ENCODE assay signal across 9 cellular contexts in genomic region chr7:471866-472639, GRCh38. TPM values are rescaled to one million over a fixed set of nuclear protein-coding genes. Genes with fewer than 3 reads are reported as not detected.
DNase-seq lines count a peak whose midpoint lies in the region; ATAC-seq, FAIRE-seq and TF ChIP-seq lines count a peak whose summit lies in the region.
"Had no signal": no experiment of that assay in that cellular context is flagged by ENCODE, and none has a peak within 500 bp of the region (broad histone marks: within the 10 kb centered on the region; RNA-seq: fewer than 3 reads in every experiment).

No MANE protein-coding gene starts in this region.

- H3K27ac ChIP-seq in ACC112 (ENCODE audit: low read depth, low read length) (peak overlapping the region; percentile 86), mesodermal cell (ENCODE audit: low read depth, low read length, severe bottlenecking) (peak overlapping the region; percentile 82)

- no peaks in the 10 kb centered on the region for H3K27me3 ChIP-seq in ACC112 (ENCODE audit: insufficient read depth, low read length)

- TF ChIP-seq CTCF in epithelial cell of esophagus (IDR thresholded peaks at IDR 0.05; ENCODE audit: insufficient read depth, low read depth, low read length, missing control alignments): no peak

- ATAC-seq in HG03460 (IDR thresholded peaks at IDR 0.05; ENCODE audit: unreplicated experiment): no peak
- ATAC-seq in GM18867 (IDR thresholded peaks at IDR 0.05; ENCODE audit: unreplicated experiment): no peak

- FAIRE-seq in HTR-8/SVneo (lab: Jason Lieb, UNC): peak; percentile 69
- FAIRE-seq: G401.6 had no signal

- peaks cover 14% of the 10 kb centered on the region for H3K4me1 ChIP-seq in ACC112 (ENCODE audit: control insufficient read depth, insufficient read depth, low read length, unreplicated experiment)
- H3K4me1 ChIP-seq in mesodermal cell (ENCODE audit: control insufficient read depth, insufficient read depth, low read length, poor library complexity, severe bottlenecking): peaks cover 5% of the 10 kb centered on the region

- no peaks in the 10 kb centered on the region for H3K36me3 ChIP-seq in ACC112 (ENCODE audit: insufficient read depth, low read length)
- no peaks in the 10 kb centered on the region for H3K36me3 ChIP-seq in mesodermal cell (ENCODE audit: control insufficient read depth, insufficient read depth, low read length)

- H3K4me3 ChIP-seq in ACC112 (ENCODE audit: low read depth, low read length): no peak overlapping the region
- H3K4me3 ChIP-seq in epithelial cell of esophagus (ENCODE audit: low read length): no peak overlapping the region
- H3K4me3 ChIP-seq in mesodermal cell (ENCODE audit: extremely low read depth, insufficient read depth, low read length, poor library complexity, severe bottlenecking): no peak overlapping the region

- 79 to 80% methylated on average over 21 to 25 of the region's 26 CpGs for WGBS in mesodermal cell (ENCODE audit: insufficient coverage in 2 of 2), 2 experiments

- DNase-seq in HTR-8/SVneo (ENCODE audit: insufficient read length, low spot score): peak; percentile 79
- peak; percentile 92 for DNase-seq in epithelial cell of esophagus (ENCODE audit: low read depth)
- no peak for DNase-seq in NCI-H2081 treated with DMSO at 0.1 percent for 48 hours (lab: John Stamatoyannopoulos, UW)
- no peak for DNase-seq in glomerular visceral epithelial cell (ENCODE audit: extremely low spot score)

- H3K79me2 ChIP-seq in ACC112 (ENCODE audit: control insufficient read depth, insufficient read depth, low read length, unreplicated experiment): no peaks in the 10 kb centered on the region

- H3K9me3 ChIP-seq in mesodermal cell (ENCODE audit: control insufficient read depth, low read length): peaks cover 15% of the 10 kb centered on the region

- H2AFZ ChIP-seq in ACC112 (ENCODE audit: low read length, unreplicated experiment): no peak overlapping the region

RNA-seq across cellular contexts. Expression of gene PDGFA, which starts 47.6 kb away (rescaled TPM):
- polyA plus RNA-seq in mesodermal cell (2013, experiment 1 of 2): 37.0 TPM
- polyA plus RNA-seq in mesodermal cell (2013, experiment 2 of 2): 32.3 TPM

Comparison
In these comparisons a context has a peak if more than half of its experiments do, and no peak if none do; other contexts are left out.
1. DNase-seq: peak in HTR-8/SVneo (single experiment) and epithelial cell of esophagus (single experiment); none in NCI-H2081 treated with DMSO at 0.1 percent for 48 hours (single experiment) and glomerular visceral epithelial cell (single experiment).